1 cellular context compared by ENCODE assay signal in the genomic region with DNA sequence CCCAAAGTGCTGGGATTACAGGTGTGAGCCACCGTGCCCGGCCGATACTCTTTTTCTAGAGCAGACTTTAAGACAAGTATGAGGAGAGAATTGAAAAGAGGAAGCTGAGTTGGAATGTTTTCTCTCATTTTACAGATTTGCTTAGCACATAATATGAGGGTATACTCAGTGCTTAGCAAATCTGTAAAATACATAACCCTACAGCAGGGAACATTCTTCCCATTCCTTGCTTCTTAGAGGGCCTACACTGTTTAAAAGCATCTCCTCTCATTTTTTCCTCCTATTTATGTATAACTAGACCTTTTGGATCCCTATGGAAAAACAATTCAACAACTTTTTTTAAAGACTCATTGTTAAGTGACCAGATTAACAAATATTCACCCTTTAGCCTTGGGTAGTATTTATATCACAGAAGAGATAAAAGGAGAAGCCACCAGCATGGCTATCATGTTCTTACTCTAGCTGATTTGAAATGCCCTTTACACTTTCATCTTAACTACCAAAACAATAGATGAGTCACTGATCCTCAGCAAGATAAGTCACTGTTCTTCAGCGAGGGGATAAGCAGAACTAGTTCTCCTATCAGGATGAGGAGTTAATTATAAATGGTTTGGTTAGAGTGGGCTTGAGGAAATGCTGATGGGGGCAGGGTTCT.
TF ChIP-seq lines count a peak whose summit lies in the region.

No MANE protein-coding gene starts in this region.

TF ChIP-seq in K562, 482 proteins besides CTCF, POLR2A, EP300 and RAD21 (continued from another document):
- TF ChIP-seq, protein P1, sequence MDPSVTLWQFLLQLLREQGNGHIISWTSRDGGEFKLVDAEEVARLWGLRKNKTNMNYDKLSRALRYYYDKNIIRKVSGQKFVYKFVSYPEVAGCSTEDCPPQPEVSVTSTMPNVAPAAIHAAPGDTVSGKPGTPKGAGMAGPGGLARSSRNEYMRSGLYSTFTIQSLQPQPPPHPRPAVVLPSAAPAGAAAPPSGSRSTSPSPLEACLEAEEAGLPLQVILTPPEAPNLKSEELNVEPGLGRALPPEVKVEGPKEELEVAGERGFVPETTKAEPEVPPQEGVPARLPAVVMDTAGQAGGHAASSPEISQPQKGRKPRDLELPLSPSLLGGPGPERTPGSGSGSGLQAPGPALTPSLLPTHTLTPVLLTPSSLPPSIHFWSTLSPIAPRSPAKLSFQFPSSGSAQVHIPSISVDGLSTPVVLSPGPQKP (CRISPR knock-in tag; IDR thresholded peaks at IDR 0.05): no peak
- TF ChIP-seq FOXA1 (IDR thresholded peaks at IDR 0.05; ENCODE audit: borderline replicate concordance): no peak
- TF ChIP-seq, protein P2, sequence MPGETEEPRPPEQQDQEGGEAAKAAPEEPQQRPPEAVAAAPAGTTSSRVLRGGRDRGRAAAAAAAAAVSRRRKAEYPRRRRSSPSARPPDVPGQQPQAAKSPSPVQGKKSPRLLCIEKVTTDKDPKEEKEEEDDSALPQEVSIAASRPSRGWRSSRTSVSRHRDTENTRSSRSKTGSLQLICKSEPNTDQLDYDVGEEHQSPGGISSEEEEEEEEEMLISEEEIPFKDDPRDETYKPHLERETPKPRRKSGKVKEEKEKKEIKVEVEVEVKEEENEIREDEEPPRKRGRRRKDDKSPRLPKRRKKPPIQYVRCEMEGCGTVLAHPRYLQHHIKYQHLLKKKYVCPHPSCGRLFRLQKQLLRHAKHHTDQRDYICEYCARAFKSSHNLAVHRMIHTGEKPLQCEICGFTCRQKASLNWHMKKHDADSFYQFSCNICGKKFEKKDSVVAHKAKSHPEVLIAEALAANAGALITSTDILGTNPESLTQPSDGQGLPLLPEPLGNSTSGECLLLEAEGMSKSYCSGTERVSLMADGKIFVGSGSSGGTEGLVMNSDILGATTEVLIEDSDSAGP (CRISPR knock-in tag; IDR thresholded peaks at IDR 0.05): no peak
- TF ChIP-seq, protein P3, sequence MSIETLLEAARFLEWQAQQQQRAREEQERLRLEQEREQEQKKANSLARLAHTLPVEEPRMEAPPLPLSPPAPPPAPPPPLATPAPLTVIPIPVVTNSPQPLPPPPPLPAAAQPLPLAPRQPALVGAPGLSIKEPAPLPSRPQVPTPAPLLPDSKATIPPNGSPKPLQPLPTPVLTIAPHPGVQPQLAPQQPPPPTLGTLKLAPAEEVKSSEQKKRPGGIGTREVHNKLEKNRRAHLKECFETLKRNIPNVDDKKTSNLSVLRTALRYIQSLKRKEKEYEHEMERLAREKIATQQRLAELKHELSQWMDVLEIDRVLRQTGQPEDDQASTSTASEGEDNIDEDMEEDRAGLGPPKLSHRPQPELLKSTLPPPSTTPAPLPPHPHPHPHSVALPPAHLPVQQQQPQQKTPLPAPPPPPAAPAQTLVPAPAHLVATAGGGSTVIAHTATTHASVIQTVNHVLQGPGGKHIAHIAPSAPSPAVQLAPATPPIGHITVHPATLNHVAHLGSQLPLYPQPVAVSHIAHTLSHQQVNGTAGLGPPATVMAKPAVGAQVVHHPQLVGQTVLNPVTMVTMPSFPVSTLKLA (conservative IDR thresholded peaks at IDR 0.05): no peak
- no peak for TF ChIP-seq ZNF253 (CRISPR knock-in tag; conservative IDR thresholded peaks at IDR 0.05)
- TF ChIP-seq TRIM28 (IDR thresholded peaks at IDR 0.05): no peak
- peak; percentile 65 for TF ChIP-seq ARID1B (IDR thresholded peaks at IDR 0.05)
- TF ChIP-seq, protein P4, sequence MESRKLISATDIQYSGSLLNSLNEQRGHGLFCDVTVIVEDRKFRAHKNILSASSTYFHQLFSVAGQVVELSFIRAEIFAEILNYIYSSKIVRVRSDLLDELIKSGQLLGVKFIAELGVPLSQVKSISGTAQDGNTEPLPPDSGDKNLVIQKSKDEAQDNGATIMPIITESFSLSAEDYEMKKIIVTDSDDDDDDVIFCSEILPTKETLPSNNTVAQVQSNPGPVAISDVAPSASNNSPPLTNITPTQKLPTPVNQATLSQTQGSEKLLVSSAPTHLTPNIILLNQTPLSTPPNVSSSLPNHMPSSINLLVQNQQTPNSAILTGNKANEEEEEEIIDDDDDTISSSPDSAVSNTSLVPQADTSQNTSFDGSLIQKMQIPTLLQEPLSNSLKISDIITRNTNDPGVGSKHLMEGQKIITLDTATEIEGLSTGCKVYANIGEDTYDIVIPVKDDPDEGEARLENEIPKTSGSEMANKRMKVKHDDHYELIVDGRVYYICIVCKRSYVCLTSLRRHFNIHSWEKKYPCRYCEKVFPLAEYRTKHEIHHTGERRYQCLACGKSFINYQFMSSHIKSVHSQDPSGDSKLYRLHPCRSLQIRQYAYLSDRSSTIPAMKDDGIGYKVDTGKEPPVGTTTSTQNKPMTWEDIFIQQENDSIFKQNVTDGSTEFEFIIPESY (CRISPR knock-in tag; IDR thresholded peaks at IDR 0.05): no peak
- TF ChIP-seq ZNF766 (CRISPR knock-in tag; conservative IDR thresholded peaks at IDR 0.05): no peak
- TF ChIP-seq, protein P5, sequence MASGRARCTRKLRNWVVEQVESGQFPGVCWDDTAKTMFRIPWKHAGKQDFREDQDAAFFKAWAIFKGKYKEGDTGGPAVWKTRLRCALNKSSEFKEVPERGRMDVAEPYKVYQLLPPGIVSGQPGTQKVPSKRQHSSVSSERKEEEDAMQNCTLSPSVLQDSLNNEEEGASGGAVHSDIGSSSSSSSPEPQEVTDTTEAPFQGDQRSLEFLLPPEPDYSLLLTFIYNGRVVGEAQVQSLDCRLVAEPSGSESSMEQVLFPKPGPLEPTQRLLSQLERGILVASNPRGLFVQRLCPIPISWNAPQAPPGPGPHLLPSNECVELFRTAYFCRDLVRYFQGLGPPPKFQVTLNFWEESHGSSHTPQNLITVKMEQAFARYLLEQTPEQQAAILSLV (tag; IDR thresholded peaks at IDR 0.05): no peak
- TF ChIP-seq GABPB2 (CRISPR knock-in tag; conservative IDR thresholded peaks at IDR 0.05): no peak
- TF ChIP-seq SOX6 (IDR thresholded peaks at IDR 0.05): peak; percentile 99
- TF ChIP-seq, protein P6, sequence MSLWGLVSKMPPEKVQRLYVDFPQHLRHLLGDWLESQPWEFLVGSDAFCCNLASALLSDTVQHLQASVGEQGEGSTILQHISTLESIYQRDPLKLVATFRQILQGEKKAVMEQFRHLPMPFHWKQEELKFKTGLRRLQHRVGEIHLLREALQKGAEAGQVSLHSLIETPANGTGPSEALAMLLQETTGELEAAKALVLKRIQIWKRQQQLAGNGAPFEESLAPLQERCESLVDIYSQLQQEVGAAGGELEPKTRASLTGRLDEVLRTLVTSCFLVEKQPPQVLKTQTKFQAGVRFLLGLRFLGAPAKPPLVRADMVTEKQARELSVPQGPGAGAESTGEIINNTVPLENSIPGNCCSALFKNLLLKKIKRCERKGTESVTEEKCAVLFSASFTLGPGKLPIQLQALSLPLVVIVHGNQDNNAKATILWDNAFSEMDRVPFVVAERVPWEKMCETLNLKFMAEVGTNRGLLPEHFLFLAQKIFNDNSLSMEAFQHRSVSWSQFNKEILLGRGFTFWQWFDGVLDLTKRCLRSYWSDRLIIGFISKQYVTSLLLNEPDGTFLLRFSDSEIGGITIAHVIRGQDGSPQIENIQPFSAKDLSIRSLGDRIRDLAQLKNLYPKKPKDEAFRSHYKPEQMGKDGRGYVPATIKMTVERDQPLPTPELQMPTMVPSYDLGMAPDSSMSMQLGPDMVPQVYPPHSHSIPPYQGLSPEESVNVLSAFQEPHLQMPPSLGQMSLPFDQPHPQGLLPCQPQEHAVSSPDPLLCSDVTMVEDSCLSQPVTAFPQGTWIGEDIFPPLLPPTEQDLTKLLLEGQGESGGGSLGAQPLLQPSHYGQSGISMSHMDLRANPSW (CRISPR knock-in tag; IDR thresholded peaks at IDR 0.05): no peak
- no peak for TF ChIP-seq ZNF639 (CRISPR knock-in tag; conservative IDR thresholded peaks at IDR 0.05 in 1 of 2, IDR thresholded peaks at IDR 0.05 in 1 of 2)
- TF ChIP-seq ZKSCAN8 (CRISPR knock-in tag; IDR thresholded peaks at IDR 0.05): no peak
- no peak for TF ChIP-seq THRA (IDR thresholded peaks at IDR 0.05)
- TF ChIP-seq ETV1 (tag; conservative IDR thresholded peaks at IDR 0.05; ENCODE audit: low read depth): no peak
- TF ChIP-seq ZNF282 (CRISPR knock-in tag; IDR thresholded peaks at IDR 0.05): no peak
- TF ChIP-seq BDP1 (IDR thresholded peaks at IDR 0.05; ENCODE audit: insufficient read depth, insufficient read length): no peak
- no peak for TF ChIP-seq OTX1 (CRISPR knock-in tag; IDR thresholded peaks at IDR 0.05)
- TF ChIP-seq MAFF (IDR thresholded peaks at IDR 0.05; ENCODE audit: low read length): no peak
- TF ChIP-seq HCFC1 (IDR thresholded peaks at IDR 0.05; ENCODE audit: low read depth, low read length): no peak
- TF ChIP-seq TEAD1 (CRISPR knock-in tag; IDR thresholded peaks at IDR 0.05): no peak
- TF ChIP-seq FOXP4 (CRISPR knock-in tag; IDR thresholded peaks at IDR 0.05; ENCODE audit: borderline replicate concordance): no peak
- peak; percentile 26 for TF ChIP-seq FOS (IDR thresholded peaks at IDR 0.05; ENCODE audit: extremely low read depth, insufficient read length)
- TF ChIP-seq NFE2 (IDR thresholded peaks at IDR 0.05; ENCODE audit: low read depth): no peak; the same call in 1 of the 2 replicates
